Comparison of ENCODE assay signal across 8 cellular contexts in the genomic region with DNA sequence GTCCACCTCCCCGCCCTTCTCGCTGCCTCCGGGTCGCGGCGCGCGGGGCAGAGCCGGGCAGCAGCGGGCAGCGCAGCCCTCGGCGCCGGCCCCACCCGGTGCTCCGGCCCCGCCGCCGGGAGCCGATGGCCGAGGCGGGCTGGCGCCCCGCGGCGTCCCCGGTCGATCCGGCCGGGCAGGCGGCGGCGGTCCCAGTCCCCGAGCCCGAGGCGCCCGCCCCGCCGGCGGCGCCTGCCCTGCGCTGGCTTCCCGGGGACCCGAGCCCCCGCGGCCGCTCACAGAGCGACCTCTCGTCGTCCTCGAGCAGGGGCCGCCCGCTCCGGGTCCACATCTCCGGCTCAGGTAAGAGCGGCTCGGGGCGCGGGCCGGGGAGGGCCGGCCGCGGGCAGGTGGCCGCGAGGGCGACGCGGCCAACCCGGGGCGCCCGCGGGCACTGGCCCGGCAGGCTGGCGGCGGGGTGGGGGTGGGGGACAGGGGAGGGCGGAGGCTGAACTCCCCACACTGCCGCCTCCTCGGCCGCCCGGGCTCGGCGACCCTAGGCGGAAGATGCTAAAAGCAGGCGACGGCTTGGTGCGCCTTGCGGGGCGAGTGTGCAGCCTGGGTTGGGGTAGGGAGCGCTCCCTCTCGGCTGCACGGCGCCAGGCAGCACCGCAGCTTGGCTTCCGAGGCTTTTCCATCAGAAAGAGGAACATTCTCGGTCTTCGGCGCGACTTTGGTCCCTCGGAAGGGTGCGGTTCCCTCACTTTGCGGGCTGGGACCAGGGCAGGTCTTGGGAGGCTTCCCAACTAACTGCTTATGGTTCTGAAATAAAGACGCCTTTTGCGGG. TPM values are rescaled to one million over a fixed set of nuclear protein-coding genes. Genes with fewer than 3 reads are reported as not detected.
A peak's percentile ranks its signal among the peaks of the same experiment; 100 is the strongest.
DNase-seq lines count a peak whose midpoint lies in the region; ATAC-seq and TF ChIP-seq lines count a peak whose summit lies in the region.

No MANE protein-coding gene starts in this region.

- intact Hi-C loops in CD4-positive, alpha-beta T cell (cut with DNase I, micrococcal nuclease) = loop anchor here (5.0 kb wide), 1 partner anchor 85 kb away; a partner anchor contains a TSS

- no peaks in the 10 kb centered on the region for H3K9me3 ChIP-seq in CD4-positive, alpha-beta T cell (ENCODE audit: control insufficient read depth, low read length)
- no peaks in the 10 kb centered on the region for H3K9me3 ChIP-seq in osteoblast (ENCODE audit: low read depth, low read length)

- POLR2A ChIA-PET in CD4-positive, alpha-beta T cell (lab: Charles Lee) = interaction anchor here (0.8 to 4.6 kb wide), 11 partner anchors 11 to 526 kb away, joined by 3 to 48 read pairs (median 6); a partner anchor contains a TSS

- peak; percentile 65 for ATAC-seq in CD4-positive, alpha-beta T cell (ENCODE audit: poor library complexity)
- peak; percentile 57 for ATAC-seq in GM19468 (IDR thresholded peaks at IDR 0.05; ENCODE audit: extremely low read depth, unreplicated experiment)

- peak overlapping the region; percentile 99 for H2AFZ ChIP-seq in osteoblast (ENCODE audit: low read length)

- TF ChIP-seq CTCF in CD4-positive, alpha-beta T cell (IDR thresholded peaks at IDR 0.05) = peak; percentile 21
- TF ChIP-seq CTCF in glutamatergic neuron (IDR thresholded peaks at IDR 0.05; ENCODE audit: partially characterized antibody, unreplicated experiment) = no peak
- peak; percentile 37 for TF ChIP-seq CTCF in osteoblast (IDR thresholded peaks at IDR 0.05; ENCODE audit: extremely low read depth, low read depth, low read length)

- DNase-seq in CD4-positive, alpha-beta T cell = peak; percentile 35 to 68 (median 52)
- peak; percentile 80 for DNase-seq in HK-2 (ENCODE audit: unreplicated experiment)
- DNase-seq in SK-N-DZ (ENCODE audit: low spot score) = peak; percentile 53
- DNase-seq in activated naive CD4-positive, alpha-beta T cell treated with anti-CD3 and anti-CD28 coated beads, Interleukin-2, amount 50 U/mL, for 16 hours = peak; percentile 65
- peak; percentile 76 for DNase-seq in glutamatergic neuron
- DNase-seq in osteoblast (ENCODE audit: insufficient read length, low spot score, missing footprints) = peak; percentile 91

- peak overlapping the region; percentile 95 for H3K27ac Mint-ChIP-seq in CD4-positive, alpha-beta T cell
- H3K27ac Mint-ChIP-seq in glutamatergic neuron (ENCODE audit: unreplicated experiment) = no peak overlapping the region

- H3K27me3 ChIP-seq in CD4-positive, alpha-beta T cell (ENCODE audit: control insufficient read depth, insufficient read depth, low read length) = no peaks in the 10 kb centered on the region
- H3K27me3 ChIP-seq in osteoblast (ENCODE audit: insufficient read depth, low read length) = peaks cover 4% of the 10 kb centered on the region

- peaks cover 12% of the 10 kb centered on the region for H3K79me2 ChIP-seq in osteoblast (ENCODE audit: insufficient read depth, low read length)

- H3K4me3 ChIP-seq in osteoblast (ENCODE audit: insufficient read depth, low read length) (peak overlapping the region; percentile 78), urinary bladder (ENCODE audit: low read depth, low read length) (peak overlapping the region; percentile 72)

- H3K36me3 ChIP-seq in osteoblast (ENCODE audit: insufficient read depth, low read length) (no peaks in the 10 kb centered on the region), urinary bladder (ENCODE audit: insufficient read depth) (no peaks in the 10 kb centered on the region)

- H3K4me2 ChIP-seq in osteoblast (ENCODE audit: insufficient read depth, low read length) = peak overlapping the region; percentile 91

- H4K20me1 ChIP-seq in osteoblast (ENCODE audit: insufficient read depth, low read length) = no peaks in the 10 kb centered on the region

- H3K36me3 Mint-ChIP-seq in CD4-positive, alpha-beta T cell (ENCODE audit: low read depth) = peaks cover 5% of the 10 kb centered on the region
- H3K36me3 Mint-ChIP-seq in glutamatergic neuron (ENCODE audit: unreplicated experiment) = no peaks in the 10 kb centered on the region

- no peaks in the 10 kb centered on the region for H3K27me3 Mint-ChIP-seq in CD4-positive, alpha-beta T cell
- H3K27me3 Mint-ChIP-seq in glutamatergic neuron (ENCODE audit: unreplicated experiment) = peaks cover 6% of the 10 kb centered on the region

- under 1% methylated on average over 103 of the region's 103 CpGs for WGBS in urinary bladder

- CTCF ChIA-PET in CD4-positive, alpha-beta T cell (lab: Charles Lee) = interaction anchor here (0.7 to 3.4 kb wide), 7 partner anchors 8 to 54 kb away, joined by 3 to 14 read pairs (median 4); no protein-coding TSS in a partner anchor

- peaks cover 5% of the 10 kb centered on the region for H3K4me1 ChIP-seq in osteoblast (ENCODE audit: insufficient read depth, low read length)
- no peaks in the 10 kb centered on the region for H3K4me1 ChIP-seq in urinary bladder (ENCODE audit: insufficient read depth)

- H3K27ac ChIP-seq in CD4-positive, alpha-beta T cell (ENCODE audit: low read depth, low read length) = peak overlapping the region; percentile 14
- H3K27ac ChIP-seq in osteoblast (ENCODE audit: low read depth, low read length) = no peak overlapping the region
- no peak overlapping the region for H3K27ac ChIP-seq in urinary bladder (ENCODE audit: low read depth)

- peaks cover 51% of the 10 kb centered on the region for H3K4me1 Mint-ChIP-seq in CD4-positive, alpha-beta T cell (ENCODE audit: low read depth)
- no peaks in the 10 kb centered on the region for H3K4me1 Mint-ChIP-seq in glutamatergic neuron (ENCODE audit: low read depth, unreplicated experiment)

- peak overlapping the region; percentile 91 for H3K4me3 Mint-ChIP-seq in CD4-positive, alpha-beta T cell
- peak overlapping the region; percentile 78 for H3K4me3 Mint-ChIP-seq in glutamatergic neuron (ENCODE audit: unreplicated experiment)

- H3K9me3 Mint-ChIP-seq in CD4-positive, alpha-beta T cell = no peaks in the 10 kb centered on the region
- H3K9me3 Mint-ChIP-seq in glutamatergic neuron (ENCODE audit: unreplicated experiment) = no peaks in the 10 kb centered on the region

RNA-seq across cellular contexts. Expression of a gene that starts 25.6 kb away (rescaled TPM):
- 1 to 10 TPM; 1.1 to 1.5 TPM for total RNA-seq in CD4-positive, alpha-beta T cell
- 0.07 TPM in 1 of 2 replicates, not detected in the other for polyA plus RNA-seq in SK-N-DZ (2014; cell fraction: cytosol; rRNA removed)
- not detected in 2 replicates for polyA plus RNA-seq in SK-N-DZ (2014; cell fraction: nucleus; rRNA removed)
- total RNA-seq in glutamatergic neuron (ENCODE audit: unreplicated experiment) = 19.2 TPM
- total RNA-seq in osteoblast = 64.8 and 70.7 TPM in 2 replicates
- 37.0 TPM for total RNA-seq in urinary bladder
- polyA plus RNA-seq in urinary bladder = 46.3 TPM
